8 cellular contexts compared by ENCODE assay signal in the genomic region with DNA sequence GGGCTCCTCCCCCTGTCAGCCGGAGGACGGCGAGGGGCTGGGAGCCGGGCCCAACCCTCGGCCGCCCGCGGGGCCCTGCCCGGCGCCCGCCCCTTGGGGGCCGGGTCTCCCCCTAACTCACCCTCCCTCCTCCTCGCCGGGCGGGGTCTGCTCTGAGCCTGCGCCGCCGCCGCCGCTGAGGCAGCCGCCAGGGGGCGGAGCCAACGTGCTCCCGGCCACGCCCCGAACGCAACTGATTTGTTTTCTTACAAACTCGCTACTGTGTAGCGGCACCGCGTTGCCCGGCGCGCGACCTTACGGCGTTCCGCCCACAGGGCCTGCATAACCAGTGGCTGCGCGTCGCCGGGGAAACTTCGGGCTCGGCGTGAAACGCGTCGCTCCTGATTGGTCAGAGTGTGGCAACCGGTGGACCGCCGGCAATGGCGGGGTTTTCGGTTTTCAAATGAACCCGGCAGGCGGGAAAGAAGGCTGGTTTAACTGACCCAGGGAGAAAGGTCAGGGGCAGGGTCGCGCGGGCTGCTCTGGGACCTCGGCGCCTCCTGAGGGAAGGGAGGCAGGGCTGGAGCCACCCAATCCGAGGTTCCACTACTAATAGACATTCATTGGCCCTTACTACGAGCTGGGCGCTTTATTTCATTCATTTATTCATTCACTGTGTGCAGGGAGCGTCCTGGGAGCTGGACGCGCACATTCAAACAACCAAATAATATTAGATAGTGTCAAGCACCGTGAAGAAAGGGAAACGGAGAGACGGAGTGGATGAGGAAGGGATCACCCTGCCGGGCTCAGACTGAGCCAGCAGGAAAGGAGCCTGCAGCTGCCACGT. TPM values are rescaled to one million over a fixed set of nuclear protein-coding genes. Genes with fewer than 3 reads are reported as not detected.
DNase-seq lines count a peak whose midpoint lies in the region; ATAC-seq and TF ChIP-seq lines count a peak whose summit lies in the region.

A gene (minus strand): TSS at position 154 of the 826 bp plus-strand sequence. CDS start 326 bp downstream, outside the sequence.

- H3K9me3 Mint-ChIP-seq in activated T-helper 17 cell treated with anti-CD3 and anti-CD28 coated beads, Interleukin-2, amount 50 U/mL, for 72 hours, result no peaks in the 10 kb centered on the region
- no peaks in the 10 kb centered on the region for H3K9me3 Mint-ChIP-seq in natural killer cell

- H3K27ac ChIP-seq in RWPE1, result peak within 1 kb of the TSS; percentile 90

- H3K27me3 Mint-ChIP-seq in activated T-helper 17 cell treated with anti-CD3 and anti-CD28 coated beads, Interleukin-2, amount 50 U/mL, for 72 hours, result no peaks in the 10 kb centered on the region
- H3K27me3 Mint-ChIP-seq in natural killer cell (ENCODE audit: low read depth in 2 of 2), result no peaks in the 10 kb centered on the region

- H3K4me1 Mint-ChIP-seq in activated T-helper 17 cell treated with anti-CD3 and anti-CD28 coated beads, Interleukin-2, amount 50 U/mL, for 72 hours, result peaks cover 29% of the 10 kb centered on the region
- H3K4me1 Mint-ChIP-seq in natural killer cell, result peaks cover 53 to 60% of the 10 kb centered on the region in 2 donors

- DNase-seq in EH (ENCODE audit: low read depth), result peak; percentile 99
- DNase-seq in GOT3 (lab: John Stamatoyannopoulos, UW), result peak; percentile 98
- peak; percentile 98 for DNase-seq in LNCaP clone FGC (ENCODE audit: low read depth)
- DNase-seq in RWPE1 (ENCODE audit: low spot score), result peak; percentile 90
- peak; percentile 99 for DNase-seq in fibroblast of mammary gland (ENCODE audit: low read depth)
- DNase-seq in natural killer cell, result peak; percentile 100
- peak; percentile 99 for DNase-seq in stimulated activated naive CD4-positive, alpha-beta T cell treated with Interleukin-2 at 50 U/mL for 16 hours (lab: John Stamatoyannopoulos, UW)

- H3K4me3 ChIP-seq in LNCaP clone FGC (ENCODE audit: low read depth, low read length) (peak within 1 kb of the TSS; percentile 54), fibroblast of mammary gland (ENCODE audit: control insufficient read depth, low read depth, low read length) (peak within 1 kb of the TSS; percentile 77)

- peak; percentile 83 for ATAC-seq in activated T-helper 17 cell treated with anti-CD3 and anti-CD28 coated beads, Interleukin-2, amount 50 U/mL, for 72 hours (replicated peaks)
- peak; percentile 68 to 88 (median 71) for ATAC-seq in natural killer cell

- CTCF ChIA-PET in RWPE1 (lab: Yijun Ruan, JAX), result interaction anchor here (0.7 to 1.9 kb wide), 3 partner anchors 75 to 104 kb away, joined by 3 to 7 read pairs (median 4); no protein-coding TSS in a partner anchor

- POLR2A ChIA-PET in RWPE1 (lab: Yijun Ruan, JAX; ENCODE audit: low non-redundant PET), result interaction anchor here (0.6 kb wide), 1 partner anchor 8 kb away, joined by 7 read pairs; no protein-coding TSS in a partner anchor

- TF ChIP-seq CTCF in LNCaP clone FGC (IDR thresholded peaks at IDR 0.05; ENCODE audit: control insufficient read depth, extremely low read depth, insufficient read depth), result no peak
- TF ChIP-seq CTCF in RWPE1 (conservative IDR thresholded peaks at IDR 0.05; ENCODE audit: low read depth), result no peak
- TF ChIP-seq CTCF in fibroblast of mammary gland (conservative IDR thresholded peaks at IDR 0.05; ENCODE audit: control insufficient read depth, insufficient read depth, low read depth, low read length), result no peak
- TF ChIP-seq CTCF in natural killer cell (IDR thresholded peaks at IDR 0.05), result no peak

- peak within 1 kb of the TSS; percentile 98 for H3K4me3 Mint-ChIP-seq in activated T-helper 17 cell treated with anti-CD3 and anti-CD28 coated beads, Interleukin-2, amount 50 U/mL, for 72 hours
- peak within 1 kb of the TSS; percentile 96 for H3K4me3 Mint-ChIP-seq in natural killer cell

- peaks cover 41% of the 10 kb centered on the region for H3K36me3 Mint-ChIP-seq in activated T-helper 17 cell treated with anti-CD3 and anti-CD28 coated beads, Interleukin-2, amount 50 U/mL, for 72 hours (ENCODE audit: low read depth)
- H3K36me3 Mint-ChIP-seq in natural killer cell, result no peaks in the 10 kb centered on the region

- intact Hi-C loops in natural killer cell (cut with micrococcal nuclease), result loop anchor here (5.0 kb wide), 2 partner anchors 83 to 137 kb away; a partner anchor contains a TSS

- peak within 1 kb of the TSS; percentile 96 for H3K27ac Mint-ChIP-seq in activated T-helper 17 cell treated with anti-CD3 and anti-CD28 coated beads, Interleukin-2, amount 50 U/mL, for 72 hours
- H3K27ac Mint-ChIP-seq in natural killer cell, result peak within 1 kb of the TSS; percentile 93 to 100

RNA-seq across cellular contexts. Expression of the gene that starts here (rescaled TPM):
- 10 to 100 TPM; 21.2 to 46.6 TPM for total RNA-seq in activated T-helper 17 cell treated with anti-CD3 and anti-CD28 coated beads, Interleukin-2, amount 50 U/mL, for 72 hours
- total RNA-seq in natural killer cell, result 100 to 1,000 TPM in 2 of 3 donors, 10 to 100 TPM in 1; 82.7 to 102 (median 101) TPM

Comparison
In these comparisons a context has a peak if more than half of its experiments do, and no peak if none do; other contexts are left out.
1. Peak in every context shown above with its lines: DNase-seq, ATAC-seq, H3K4me3 ChIP-seq and H3K27ac ChIP-seq.